1 cellular context compared by ENCODE assay signal in genomic region chr14:74962493-74962892, GRCh38.
TF ChIP-seq lines count a peak whose summit lies in the region.

No MANE protein-coding gene starts in this region.

TF ChIP-seq in SK-N-SH treated with all-trans-retinoic acid at 6 μM for 48 hours, 23 proteins besides CTCF, POLR2A, EP300 and RAD21 (continued from another document):
- TF ChIP-seq, protein P1, sequence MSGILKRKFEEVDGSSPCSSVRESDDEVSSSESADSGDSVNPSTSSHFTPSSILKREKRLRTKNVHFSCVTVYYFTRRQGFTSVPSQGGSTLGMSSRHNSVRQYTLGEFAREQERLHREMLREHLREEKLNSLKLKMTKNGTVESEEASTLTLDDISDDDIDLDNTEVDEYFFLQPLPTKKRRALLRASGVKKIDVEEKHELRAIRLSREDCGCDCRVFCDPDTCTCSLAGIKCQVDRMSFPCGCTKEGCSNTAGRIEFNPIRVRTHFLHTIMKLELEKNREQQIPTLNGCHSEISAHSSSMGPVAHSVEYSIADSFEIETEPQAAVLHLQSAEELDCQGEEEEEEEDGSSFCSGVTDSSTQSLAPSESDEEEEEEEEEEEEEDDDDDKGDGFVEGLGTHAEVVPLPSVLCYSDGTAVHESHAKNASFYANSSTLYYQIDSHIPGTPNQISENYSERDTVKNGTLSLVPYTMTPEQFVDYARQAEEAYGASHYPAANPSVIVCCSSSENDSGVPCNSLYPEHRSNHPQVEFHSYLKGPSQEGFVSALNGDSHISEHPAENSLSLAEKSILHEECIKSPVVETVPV (CRISPR knock-in tag; IDR thresholded peaks at IDR 0.05) = no peak
- TF ChIP-seq, protein P2, sequence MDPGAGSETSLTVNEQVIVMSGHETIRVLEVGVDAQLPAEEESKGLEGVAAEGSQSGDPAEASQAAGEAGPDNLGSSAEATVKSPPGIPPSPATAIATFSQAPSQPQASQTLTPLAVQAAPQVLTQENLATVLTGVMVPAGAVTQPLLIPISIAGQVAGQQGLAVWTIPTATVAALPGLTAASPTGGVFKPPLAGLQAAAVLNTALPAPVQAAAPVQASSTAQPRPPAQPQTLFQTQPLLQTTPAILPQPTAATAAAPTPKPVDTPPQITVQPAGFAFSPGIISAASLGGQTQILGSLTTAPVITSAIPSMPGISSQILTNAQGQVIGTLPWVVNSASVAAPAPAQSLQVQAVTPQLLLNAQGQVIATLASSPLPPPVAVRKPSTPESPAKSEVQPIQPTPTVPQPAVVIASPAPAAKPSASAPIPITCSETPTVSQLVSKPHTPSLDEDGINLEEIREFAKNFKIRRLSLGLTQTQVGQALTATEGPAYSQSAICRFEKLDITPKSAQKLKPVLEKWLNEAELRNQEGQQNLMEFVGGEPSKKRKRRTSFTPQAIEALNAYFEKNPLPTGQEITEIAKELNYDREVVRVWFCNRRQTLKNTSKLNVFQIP (CRISPR knock-in tag; IDR thresholded peaks at IDR 0.05; ENCODE audit: borderline replicate concordance, low read depth) = no peak
